In genomic region chr2:80499095-80499494, GRCh38 we compare ENCODE assay signal across 8 cellular contexts.
A peak's percentile ranks its signal among the peaks of the same experiment; 100 is the strongest.
DNase-seq lines count a peak whose midpoint lies in the region; ATAC-seq and TF ChIP-seq lines count a peak whose summit lies in the region.

No MANE protein-coding gene starts in this region.

- no peaks in the 10 kb centered on the region for H3K27me3 ChIP-seq in ovary

- TF ChIP-seq POLR2A in ovary (IDR thresholded peaks at IDR 0.05) = no peak

- DNase-seq in NCI-H2171 (lab: John Stamatoyannopoulos, UW) (peak; percentile 38), dermis blood vessel endothelial cell (peak; percentile 78), myocyte (ENCODE audit: low read depth) (peak; percentile 71), ovary (no peak)
- no peak for DNase-seq in stimulated activated CD4-positive, alpha-beta T cell treated with anti-CD3 and anti-CD28 coated beads, Interleukin-4, amount 100 ng/mL, for 4 hours
- no peak for DNase-seq in stimulated activated CD4-positive, alpha-beta T cell treated with anti-CD3 and anti-CD28 coated beads, Interleukin-2, amount 100 ng/mL, for 24 hours

- H3K4me1 ChIP-seq in ovary (ENCODE audit: insufficient read depth) = no peaks in the 10 kb centered on the region

- H3K36me3 ChIP-seq in ovary = no peaks in the 10 kb centered on the region

- H3K4me3 ChIP-seq in ovary = no peak overlapping the region

- TF ChIP-seq EP300 in ovary (IDR thresholded peaks at IDR 0.05) = no peak

- H3K9me3 ChIP-seq in ovary = no peaks in the 10 kb centered on the region

- intact Hi-C loops in ovary (cut with DNase I) = no loop called here

- H3K27ac ChIP-seq in ovary = no peak overlapping the region

- no peak for ATAC-seq in GM19395 (IDR thresholded peaks at IDR 0.05; ENCODE audit: unreplicated experiment)

- TF ChIP-seq CTCF in GM12873 (IDR thresholded peaks at IDR 0.05; ENCODE audit: insufficient read depth, low read depth, low read length, missing control alignments) (peak; percentile 47), ovary (IDR thresholded peaks at IDR 0.05) (no peak)

- 3 to 17% (median 7%) methylated on average over 2 of the region's 2 CpGs for WGBS in ovary, 3 donors

Comparison
In these comparisons a context has a peak if more than half of its experiments do, and no peak if none do; other contexts are left out.
1. DNase-seq: peak in NCI-H2171 (single experiment), dermis blood vessel endothelial cell (single experiment) and myocyte (single experiment); none in ovary (0 of 5), stimulated activated CD4-positive, alpha-beta T cell treated with anti-CD3 and anti-CD28 coated beads, Interleukin-4, amount 100 ng/mL, for 4 hours (0 of 2) and stimulated activated CD4-positive, alpha-beta T cell treated with anti-CD3 and anti-CD28 coated beads, Interleukin-2, amount 100 ng/mL, for 24 hours (0 of 2).